In the genomic region with DNA sequence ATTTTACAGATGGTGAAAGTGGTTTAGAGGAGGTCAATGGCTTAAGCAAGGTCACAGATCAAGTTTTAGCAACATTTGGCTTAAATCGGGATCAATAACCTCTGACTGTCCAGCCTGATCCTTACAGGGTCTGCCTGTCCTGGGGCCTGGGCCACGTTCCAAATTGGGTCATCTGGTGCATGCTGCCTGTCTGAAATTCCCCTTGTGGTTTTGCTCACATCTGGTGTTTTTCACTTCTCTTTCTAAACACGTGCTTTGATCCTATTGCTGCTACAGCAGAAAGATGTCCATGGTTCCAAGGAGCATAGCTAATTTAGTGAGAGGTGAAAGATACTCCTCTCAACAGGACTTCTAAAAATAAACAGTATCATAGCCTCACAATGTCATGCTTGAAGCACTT, we compare ENCODE assay signal across 7 cellular contexts. TPM values are rescaled to one million over a fixed set of nuclear protein-coding genes. Genes with fewer than 3 reads are reported as not detected.
A peak's percentile ranks its signal among the peaks of the same experiment; 100 is the strongest.
DNase-seq lines count a peak whose midpoint lies in the region; ATAC-seq and TF ChIP-seq lines count a peak whose summit lies in the region.
"Not testable (repeated sequence)": the region's sequence is repeated elsewhere in the genome, so short reads cannot be mapped to it uniquely, and the experiment has no call there.

No MANE protein-coding gene starts in this region.

- H3K9me3 ChIP-seq in body of pancreas; naive thymus-derived CD4-positive, alpha-beta T cell (ENCODE audit: control insufficient read depth in 2 of 3, low read length in 3 of 3): not testable (repeated sequence)

- not testable (repeated sequence) for H3K27me3 ChIP-seq in body of pancreas; naive thymus-derived CD4-positive, alpha-beta T cell (ENCODE audit: control insufficient read depth in 2 of 2, insufficient read depth in 2 of 2, low read length in 2 of 2)

- not testable (repeated sequence) for H3K4me3 ChIP-seq in body of pancreas; naive thymus-derived CD4-positive, alpha-beta T cell (ENCODE audit: low read length)

- H3K27ac Mint-ChIP-seq in naive thymus-derived CD4-positive, alpha-beta T cell, result not testable (repeated sequence)

- not testable (repeated sequence) for H3K4me1 Mint-ChIP-seq in naive thymus-derived CD4-positive, alpha-beta T cell

- ATAC-seq in GM18909 (IDR thresholded peaks at IDR 0.05; ENCODE audit: poor library complexity, unreplicated experiment) (peak; percentile 62), GM21390 (IDR thresholded peaks at IDR 0.05; ENCODE audit: unreplicated experiment) (peak; percentile 64), HG02642 (IDR thresholded peaks at IDR 0.05; ENCODE audit: poor library complexity, unreplicated experiment) (peak; percentile 75), HG03066 (IDR thresholded peaks at IDR 0.05; ENCODE audit: low read depth, unreplicated experiment) (peak; percentile 53), HG03469 (IDR thresholded peaks at IDR 0.05; ENCODE audit: unreplicated experiment) (peak; percentile 55), body of pancreas (peak; percentile 48)
- ATAC-seq in naive thymus-derived CD4-positive, alpha-beta T cell, result peak; percentile 75

- H3K4me1 ChIP-seq in body of pancreas; naive thymus-derived CD4-positive, alpha-beta T cell (ENCODE audit: control insufficient read depth in 2 of 2, insufficient read depth in 2 of 2, low read length in 2 of 2): not testable (repeated sequence)

- CTCF ChIA-PET in naive thymus-derived CD4-positive, alpha-beta T cell (lab: Charles Lee), result not testable (repeated sequence)

- H3K36me3 Mint-ChIP-seq in naive thymus-derived CD4-positive, alpha-beta T cell, result not testable (repeated sequence)

- not testable (repeated sequence) for H3K4me3 Mint-ChIP-seq in naive thymus-derived CD4-positive, alpha-beta T cell

- not testable (repeated sequence) for TF ChIP-seq POLR2A in body of pancreas (IDR thresholded peaks at IDR 0.05)

- intact Hi-C loops in body of pancreas (cut with DNase I); naive thymus-derived CD4-positive, alpha-beta T cell (cut with micrococcal nuclease): not testable (repeated sequence)

- H3K27ac ChIP-seq in body of pancreas; naive thymus-derived CD4-positive, alpha-beta T cell (ENCODE audit: low read depth, low read length): not testable (repeated sequence)

- WGBS in body of pancreas, 2 donors, result no CpG with 5 or more reads among the region's 3 CpGs

- POLR2A ChIA-PET in naive thymus-derived CD4-positive, alpha-beta T cell (lab: Charles Lee), result not testable (repeated sequence)

- not testable (repeated sequence) for DNase-seq in body of pancreas; naive thymus-derived CD4-positive, alpha-beta T cell

- H3K36me3 ChIP-seq in body of pancreas (replicated peaks in 1 of 2; ENCODE audit: insufficient read depth in 1 of 2, low read depth in 2 of 2); naive thymus-derived CD4-positive, alpha-beta T cell (ENCODE audit: control insufficient read depth in 2 of 3, insufficient read depth in 3 of 3, low read length in 3 of 3): not testable (repeated sequence)

- H3K27me3 Mint-ChIP-seq in naive thymus-derived CD4-positive, alpha-beta T cell, result not testable (repeated sequence)

- TF ChIP-seq CTCF in body of pancreas (IDR thresholded peaks at IDR 0.05), result not testable (repeated sequence)

- H3K9me3 Mint-ChIP-seq in naive thymus-derived CD4-positive, alpha-beta T cell, result not testable (repeated sequence)

RNA-seq across cellular contexts. Expression of a gene that starts 49.5 kb away (rescaled TPM):
- 10 to 100 TPM; 50.8 to 55.5 TPM for total RNA-seq in body of pancreas
- total RNA-seq in naive thymus-derived CD4-positive, alpha-beta T cell, result 10 to 100 TPM; 44.9 to 97.5 (median 82.2) TPM
- 10 to 100 TPM; 15.7 to 18.3 TPM for polyA plus RNA-seq in naive thymus-derived CD4-positive, alpha-beta T cell
